ENCODE assay signal across 13 cellular contexts in the genomic region with DNA sequence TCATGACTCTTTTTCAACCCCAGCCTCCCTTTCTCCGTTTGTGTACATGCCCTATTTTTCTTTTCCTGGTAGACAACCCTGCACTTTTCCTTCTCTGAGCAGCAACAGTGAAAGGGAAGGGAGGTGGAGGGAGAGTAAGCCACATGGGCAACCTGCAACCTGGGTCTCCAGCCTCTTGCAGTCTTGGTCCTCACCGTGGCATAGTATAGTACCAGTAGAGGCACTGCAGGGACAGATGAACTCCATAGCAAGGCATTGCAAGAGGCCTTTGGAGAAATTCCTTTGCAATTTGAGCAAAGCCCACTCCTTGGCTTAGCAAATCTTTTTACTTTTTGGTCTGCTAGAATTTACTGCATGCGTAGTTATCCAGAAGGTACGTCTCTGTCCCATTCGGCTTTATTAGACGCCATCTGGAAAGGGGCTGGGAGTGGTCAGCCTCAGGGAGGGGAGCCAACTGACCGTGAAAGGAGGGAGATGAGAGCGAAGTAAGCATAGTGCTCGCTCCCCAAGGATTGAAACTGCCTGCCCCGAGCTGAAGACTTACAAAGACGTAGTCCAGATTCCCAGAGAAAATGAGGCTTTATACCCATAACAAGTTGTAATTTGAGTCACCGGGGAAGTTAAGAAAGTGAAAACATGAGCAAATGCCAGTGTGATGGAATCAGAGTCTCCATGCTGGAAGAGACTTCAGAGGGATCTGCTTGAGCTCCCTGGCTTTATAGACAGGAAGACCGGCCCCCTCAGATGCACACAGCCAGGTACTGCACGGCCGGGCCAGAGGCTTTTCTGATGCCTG.
DNase-seq lines count a peak whose midpoint lies in the region; ATAC-seq and TF ChIP-seq lines count a peak whose summit lies in the region.
"Had no signal": no experiment of that assay in that cellular context is flagged by ENCODE, and none has a peak within 500 bp of the region (broad histone marks: within the 10 kb centered on the region; RNA-seq: fewer than 3 reads in every experiment).

No MANE protein-coding gene starts in this region.

- H2AFZ ChIP-seq in SK-N-SH (ENCODE audit: low read depth) (no peak overlapping the region), trophoblast cell (ENCODE audit: insufficient read depth, low read length, poor library complexity) (no peak overlapping the region)

- peak; percentile 13; the same call in 1 of the 2 replicates for TF ChIP-seq CTCF in SK-N-SH (IDR thresholded peaks at IDR 0.05)
- no peak for TF ChIP-seq CTCF in glutamatergic neuron (IDR thresholded peaks at IDR 0.05; ENCODE audit: partially characterized antibody, unreplicated experiment)

- H2BK12ac ChIP-seq in trophoblast cell (ENCODE audit: low read length): no peak overlapping the region

- WGBS in SK-N-SH (ENCODE audit: low lambda C conversion rate): 75% methylated on average over 15 of the region's 15 CpGs
- no CpG with 5 or more reads among the region's 15 CpGs for WGBS in trophoblast cell (ENCODE audit: extremely low coverage, insufficient coverage, insufficient read length)

- H2BK5ac ChIP-seq in trophoblast cell (ENCODE audit: low read depth, low read length, poor library complexity): peak overlapping the region; percentile 9

- H3K27ac ChIP-seq in SK-N-SH (ENCODE audit: low read depth in 2 of 2, low read length in 1 of 2): peak overlapping the region in 1 of 2 experiments; percentile 38; a peak in 1 of 4 replicates
- H3K27ac ChIP-seq in trophoblast cell (ENCODE audit: low read depth, low read length): peak overlapping the region; percentile 6

- H3K9me3 Mint-ChIP-seq in glutamatergic neuron (ENCODE audit: unreplicated experiment): no peaks in the 10 kb centered on the region
- H3K9me3 Mint-ChIP-seq: activated T-helper 17 cell treated with anti-CD3 and anti-CD28 coated beads, Interleukin-2, amount 50 U/mL, for 72 hours had no signal

- H4K20me1 ChIP-seq in SK-N-SH (ENCODE audit: insufficient read depth): no peaks in the 10 kb centered on the region

- no peak overlapping the region for H4K8ac ChIP-seq in trophoblast cell (ENCODE audit: low read depth, low read length)

- H3K9me2 ChIP-seq in SK-N-SH: no peaks in the 10 kb centered on the region

- POLR2A ChIA-PET in SK-N-SH (lab: Yijun Ruan, JAX): no interaction called here

- DNase-seq in AG08396 (ENCODE audit: low spot score) (peak; percentile 72), SK-N-SH (no peak), fibroblast of the conjunctiva (ENCODE audit: low read depth) (peak; percentile 57), trophoblast cell (no peak), glutamatergic neuron (no peak)
- no peak for DNase-seq in activated CD4-positive, alpha-beta T cell treated with anti-CD3 and anti-CD28 coated beads for 4 hours
- DNase-seq: CD4-positive, CD25-positive, alpha-beta regulatory T cell; effector CD4-positive, alpha-beta T cell; NCI-H2029 treated with DMSO at 0.1 percent for 48 hours had no signal

- H3K14ac ChIP-seq in trophoblast cell (ENCODE audit: low read length): no peak overlapping the region

- H4K91ac ChIP-seq in trophoblast cell (ENCODE audit: low read depth, low read length): no peak overlapping the region

- H3K79me2 ChIP-seq in SK-N-SH (ENCODE audit: insufficient read depth) (no peaks in the 10 kb centered on the region), trophoblast cell (ENCODE audit: control insufficient read depth, insufficient read depth, low read length, poor library complexity) (no peaks in the 10 kb centered on the region)

- H3K4me3 Mint-ChIP-seq in glutamatergic neuron (ENCODE audit: unreplicated experiment): no peak overlapping the region
- H3K4me3 Mint-ChIP-seq: activated T-helper 17 cell treated with anti-CD3 and anti-CD28 coated beads, Interleukin-2, amount 50 U/mL, for 72 hours; CD4-positive, CD25-positive, alpha-beta regulatory T cell had no signal

- H3K4me1 Mint-ChIP-seq in glutamatergic neuron (ENCODE audit: low read depth, unreplicated experiment): peaks cover 27% of the 10 kb centered on the region
- H3K4me1 Mint-ChIP-seq: activated T-helper 17 cell treated with anti-CD3 and anti-CD28 coated beads, Interleukin-2, amount 50 U/mL, for 72 hours; CD4-positive, CD25-positive, alpha-beta regulatory T cell had no signal

- H3F3A ChIP-seq in SK-N-SH (replicated peaks; ENCODE audit: insufficient read depth): no peaks in the 10 kb centered on the region

- no peak for ATAC-seq in HG03097 (IDR thresholded peaks at IDR 0.05; ENCODE audit: low FRiP score, unreplicated experiment)
- ATAC-seq in HG02973 (IDR thresholded peaks at IDR 0.05; ENCODE audit: unreplicated experiment): no peak
- ATAC-seq: activated T-helper 17 cell treated with anti-CD3 and anti-CD28 coated beads, Interleukin-2, amount 50 U/mL, for 72 hours; PC-3 had no signal

- H3K4me1 ChIP-seq in SK-N-SH (ENCODE audit: control insufficient read depth in 1 of 2, insufficient read depth in 2 of 2, low read depth in 1 of 2, low read length in 1 of 2) (peaks cover 2 to 21% of the 10 kb centered on the region in 2 experiments; a peak in 2 of 4 replicates), trophoblast cell (ENCODE audit: control insufficient read depth in 1 of 2, insufficient read depth in 2 of 2, low read length in 2 of 2) (peaks cover 7 to 9% of the 10 kb centered on the region in 2 experiments)

- no peak overlapping the region for H3K18ac ChIP-seq in trophoblast cell (ENCODE audit: low read length)

- CTCF ChIA-PET in SK-N-SH (lab: Yijun Ruan, JAX): interaction anchor here (1.5 kb wide), 1 partner anchor 199 kb away, joined by 3 read pairs; no protein-coding TSS in a partner anchor

- H3K36me3 Mint-ChIP-seq in glutamatergic neuron (ENCODE audit: unreplicated experiment): no peaks in the 10 kb centered on the region
- H3K36me3 Mint-ChIP-seq: CD4-positive, CD25-positive, alpha-beta regulatory T cell had no signal

- no peak overlapping the region for H2AK5ac ChIP-seq in trophoblast cell (ENCODE audit: low read length)

- no peak overlapping the region for H3K4ac ChIP-seq in trophoblast cell (ENCODE audit: low read depth, low read length)

- H3K27me3 ChIP-seq in SK-N-SH (ENCODE audit: insufficient read depth) (no peaks in the 10 kb centered on the region), trophoblast cell (ENCODE audit: insufficient read depth, low read length) (no peaks in the 10 kb centered on the region)

- H4K12ac ChIP-seq in trophoblast cell (ENCODE audit: low read depth, low read length): no peak overlapping the region

- no peak overlapping the region for H2BK120ac ChIP-seq in trophoblast cell (ENCODE audit: insufficient read depth, low read length, poor library complexity)

- H3K27ac Mint-ChIP-seq in glutamatergic neuron (ENCODE audit: unreplicated experiment): no peak overlapping the region
- H3K27ac Mint-ChIP-seq: activated T-helper 17 cell treated with anti-CD3 and anti-CD28 coated beads, Interleukin-2, amount 50 U/mL, for 72 hours; CD4-positive, CD25-positive, alpha-beta regulatory T cell had no signal

- peaks cover 2% of the 10 kb centered on the region for H3K27me3 Mint-ChIP-seq in glutamatergic neuron (ENCODE audit: unreplicated experiment)
- H3K27me3 Mint-ChIP-seq: CD4-positive, CD25-positive, alpha-beta regulatory T cell had no signal

- H3K79me1 ChIP-seq in trophoblast cell (ENCODE audit: low read length): peaks cover 2% of the 10 kb centered on the region

- H3K36me3 ChIP-seq in SK-N-SH (replicated peaks in 1 of 2; ENCODE audit: control insufficient read depth in 1 of 2, insufficient read depth in 2 of 2, low read length in 1 of 2) (no peaks in the 10 kb centered on the region), trophoblast cell (ENCODE audit: control insufficient read depth in 1 of 2, insufficient read depth in 2 of 2, low read length in 2 of 2) (no peaks in the 10 kb centered on the region)

- TF ChIP-seq EP300 in SK-N-SH (IDR thresholded peaks at IDR 0.05; ENCODE audit: borderline replicate concordance in 1 of 2, low read depth in 1 of 2, low read length in 1 of 2): no peak

- no peak overlapping the region for H3K23ac ChIP-seq in trophoblast cell (ENCODE audit: low read length)

- H3K4me2 ChIP-seq in SK-N-SH (peak overlapping the region; percentile 52), trophoblast cell (ENCODE audit: low read length) (peak overlapping the region; percentile 11)

- TF ChIP-seq RAD21 in SK-N-SH (IDR thresholded peaks at IDR 0.05; ENCODE audit: low read length): no peak

- H3K9ac ChIP-seq in SK-N-SH (no peak overlapping the region), trophoblast cell (ENCODE audit: low read length) (no peak overlapping the region)

- H3K9me3 ChIP-seq in SK-N-SH (no peaks in the 10 kb centered on the region), trophoblast cell (ENCODE audit: insufficient read depth, low read depth, low read length) (peaks cover 2% of the 10 kb centered on the region)

- H3K4me3 ChIP-seq in SK-N-SH (ENCODE audit: low read depth in 2 of 2, low read length in 1 of 2): no peak overlapping the region
- no peak overlapping the region for H3K4me3 ChIP-seq in trophoblast cell (ENCODE audit: low read depth, low read length)

TF ChIP-seq in SK-N-SH, 30 proteins besides CTCF, POLR2A, EP300 and RAD21:
- TF ChIP-seq, protein P1, sequence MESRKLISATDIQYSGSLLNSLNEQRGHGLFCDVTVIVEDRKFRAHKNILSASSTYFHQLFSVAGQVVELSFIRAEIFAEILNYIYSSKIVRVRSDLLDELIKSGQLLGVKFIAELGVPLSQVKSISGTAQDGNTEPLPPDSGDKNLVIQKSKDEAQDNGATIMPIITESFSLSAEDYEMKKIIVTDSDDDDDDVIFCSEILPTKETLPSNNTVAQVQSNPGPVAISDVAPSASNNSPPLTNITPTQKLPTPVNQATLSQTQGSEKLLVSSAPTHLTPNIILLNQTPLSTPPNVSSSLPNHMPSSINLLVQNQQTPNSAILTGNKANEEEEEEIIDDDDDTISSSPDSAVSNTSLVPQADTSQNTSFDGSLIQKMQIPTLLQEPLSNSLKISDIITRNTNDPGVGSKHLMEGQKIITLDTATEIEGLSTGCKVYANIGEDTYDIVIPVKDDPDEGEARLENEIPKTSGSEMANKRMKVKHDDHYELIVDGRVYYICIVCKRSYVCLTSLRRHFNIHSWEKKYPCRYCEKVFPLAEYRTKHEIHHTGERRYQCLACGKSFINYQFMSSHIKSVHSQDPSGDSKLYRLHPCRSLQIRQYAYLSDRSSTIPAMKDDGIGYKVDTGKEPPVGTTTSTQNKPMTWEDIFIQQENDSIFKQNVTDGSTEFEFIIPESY (IDR thresholded peaks at IDR 0.05; ENCODE audit: borderline replicate concordance, low read depth): no peak
- peak; percentile 38; the same call in 1 of the 2 replicates for TF ChIP-seq TCF12 (IDR thresholded peaks at IDR 0.05)

Comparison
In these comparisons a context has a peak if more than half of its experiments do, and no peak if none do; other contexts are left out.
1. DNase-seq: peak in AG08396 (single experiment) and fibroblast of the conjunctiva (single experiment); none in SK-N-SH (single experiment), trophoblast cell (0 of 2), glutamatergic neuron (single experiment) and activated CD4-positive, alpha-beta T cell treated with anti-CD3 and anti-CD28 coated beads for 4 hours (0 of 2).